ENCODE assay signal across 26 cellular contexts in genomic region chrX:40459576-40460158, GRCh38.
A peak's percentile ranks its signal among the peaks of the same experiment; 100 is the strongest.
DNase-seq lines count a peak whose midpoint lies in the region.
"Had no signal": no experiment of that assay in that cellular context is flagged by ENCODE, and none has a peak within 500 bp of the region (broad histone marks: within the 10 kb centered on the region; RNA-seq: fewer than 3 reads in every experiment).

No MANE protein-coding gene starts in this region.

- CTCF ChIA-PET in CD4-positive, alpha-beta memory T cell (lab: Charles Lee; ENCODE audit: partially characterized antibody) = interaction anchor here (0.5 kb wide), 1 partner anchor 74 kb away, joined by 5 read pairs; no protein-coding TSS in a partner anchor
- CTCF ChIA-PET in activated CD4-positive, alpha-beta memory T cell treated with anti-CD3 and anti-CD28 coated beads for 36 hours (lab: Charles Lee) = no interaction called here

- H3K4me3 ChIP-seq in CD4-positive, alpha-beta memory T cell (ENCODE audit: low read length in 2 of 2) = no peak overlapping the region
- H3K4me3 ChIP-seq: A549, ascending aorta, left lung, upper lobe of right lung had no signal

- POLR2A ChIA-PET in CD4-positive, alpha-beta memory T cell (lab: Charles Lee; ENCODE audit: partially characterized antibody) = no interaction called here
- POLR2A ChIA-PET in activated CD4-positive, alpha-beta memory T cell treated with anti-CD3 and anti-CD28 coated beads for 36 hours (lab: Charles Lee) = no interaction called here

- no peaks in the 10 kb centered on the region for H3K27me3 Mint-ChIP-seq in CD4-positive, alpha-beta memory T cell
- no peaks in the 10 kb centered on the region for H3K27me3 Mint-ChIP-seq in activated CD4-positive, alpha-beta memory T cell treated with anti-CD3 and anti-CD28 coated beads for 36 hours

- H3K27me3 ChIP-seq in CD4-positive, alpha-beta memory T cell (ENCODE audit: insufficient read depth, low read length) = no peaks in the 10 kb centered on the region
- H3K27me3 ChIP-seq: ascending aorta, left lung, upper lobe of right lung had no signal

- no peak overlapping the region for H3K4me3 Mint-ChIP-seq in CD4-positive, alpha-beta memory T cell
- no peak overlapping the region for H3K4me3 Mint-ChIP-seq in activated CD4-positive, alpha-beta memory T cell treated with anti-CD3 and anti-CD28 coated beads for 36 hours
- H3K4me3 Mint-ChIP-seq: stimulated activated naive CD8-positive, alpha-beta T cell treated with anti-CD3 and anti-CD28 coated beads, Interleukin-15, Interleukin-2, amounts not matched to agents 100 ng/mL and 50 ng/mL, for 24 hours; T-helper 1 cell treated with Interleukin-12 subunit alpha and Interleukin-12 subunit beta and Interleukin-4 antibody, amounts not matched to agents 30 μg/mL and 1 μg/mL, for 36 hours had no signal

- intact Hi-C loops in CD4-positive, alpha-beta memory T cell (cut with micrococcal nuclease) = loop anchor here (10.0 kb wide), 1 partner anchor 645 kb away; no protein-coding TSS in a partner anchor
- intact Hi-C loops in activated CD4-positive, alpha-beta memory T cell treated with anti-CD3 and anti-CD28 coated beads for 36 hours (cut with micrococcal nuclease) = no loop called here

- H3K27ac Mint-ChIP-seq in CD4-positive, alpha-beta memory T cell = no peak overlapping the region
- H3K27ac Mint-ChIP-seq in activated CD4-positive, alpha-beta memory T cell treated with anti-CD3 and anti-CD28 coated beads for 36 hours = no peak overlapping the region
- H3K27ac Mint-ChIP-seq: stimulated activated naive CD8-positive, alpha-beta T cell treated with anti-CD3 and anti-CD28 coated beads, Interleukin-15, Interleukin-2, amounts not matched to agents 100 ng/mL and 50 ng/mL, for 24 hours; T-helper 1 cell treated with Interleukin-12 subunit alpha and Interleukin-12 subunit beta and Interleukin-4 antibody, amounts not matched to agents 30 μg/mL and 1 μg/mL, for 36 hours had no signal

- no peaks in the 10 kb centered on the region for H3K4me1 Mint-ChIP-seq in CD4-positive, alpha-beta memory T cell
- H3K4me1 Mint-ChIP-seq in activated CD4-positive, alpha-beta memory T cell treated with anti-CD3 and anti-CD28 coated beads for 36 hours (ENCODE audit: low read depth) = no peaks in the 10 kb centered on the region

- DNase-seq in ELF-1 (ENCODE audit: low read depth, low spot score) (peak; percentile 86), anterior cingulate cortex (lab: John Stamatoyannopoulos, UW) (peak in 53 of 58 donors; percentile 2 to 84 (median 54)), hypothalamus (lab: John Stamatoyannopoulos, UW) (peak in 41 of 51 donors; percentile 2 to 80 (median 36)), occipital lobe (lab: John Stamatoyannopoulos, UW) (peak; percentile 3), Kasumi-1 (lab: John Stamatoyannopoulos, UW) (no peak), hepatic stellate cell (ENCODE audit: low spot score) (no peak)
- no peak for DNase-seq in CD4-positive, alpha-beta memory T cell
- no peak for DNase-seq in activated CD4-positive, alpha-beta memory T cell treated with anti-CD3 and anti-CD28 coated beads for 36 hours
- DNase-seq: activated CD4-positive, alpha-beta T cell treated with anti-CD3 and anti-CD28 coated beads, Interleukin-2, amount 50 U/mL, for 48 hours; activated naive CD4-positive, alpha-beta T cell treated with Interleukin-2 at 50 U/mL for 16 hours; activated T-cell treated with anti-CD3 and anti-CD28 coated beads for 4 hours; cerebellar nuclear complex; DMS 273 treated with DMSO at 0.1 percent for 48 hours; GF-D8; HCEC 1CT; left lung; NCI-H1105 treated with DMSO at 0.1 percent for 48 hours; NCI-H69; SHP77; stimulated activated CD4-positive, alpha-beta T cell treated with anti-CD3 and anti-CD28 coated beads, Interleukin-1b, Interleukin-23, amount 100 ng/mL, for 48 hours; upper lobe of right lung had no signal

- no peaks in the 10 kb centered on the region for H3K4me1 ChIP-seq in CD4-positive, alpha-beta memory T cell (ENCODE audit: insufficient read depth, low read length)
- H3K4me1 ChIP-seq: A549, ascending aorta, left lung, upper lobe of right lung had no signal

- no peaks in the 10 kb centered on the region for H3K36me3 Mint-ChIP-seq in CD4-positive, alpha-beta memory T cell
- no peaks in the 10 kb centered on the region for H3K36me3 Mint-ChIP-seq in activated CD4-positive, alpha-beta memory T cell treated with anti-CD3 and anti-CD28 coated beads for 36 hours

- no peaks in the 10 kb centered on the region for H3K9me3 ChIP-seq in CD4-positive, alpha-beta memory T cell (ENCODE audit: control insufficient read depth in 1 of 2, low read length in 2 of 2)
- H3K9me3 ChIP-seq: A549, ascending aorta, left lung, upper lobe of right lung had no signal

- H3K27ac ChIP-seq in CD4-positive, alpha-beta memory T cell (ENCODE audit: low read depth, low read length) = no peak overlapping the region
- H3K27ac ChIP-seq: A549, ascending aorta, C4-2B, left lung, upper lobe of right lung had no signal

- no peaks in the 10 kb centered on the region for H3K36me3 ChIP-seq in CD4-positive, alpha-beta memory T cell (ENCODE audit: insufficient read depth, low read length)
- H3K36me3 ChIP-seq: ascending aorta, left lung, upper lobe of right lung had no signal

- H3K9me3 Mint-ChIP-seq in CD4-positive, alpha-beta memory T cell = peaks cover 0 to 3% (median 0%) of the 10 kb centered on the region in 8 donors
- H3K9me3 Mint-ChIP-seq in activated CD4-positive, alpha-beta memory T cell treated with anti-CD3 and anti-CD28 coated beads for 36 hours = peaks cover 4% of the 10 kb centered on the region
- H3K9me3 Mint-ChIP-seq: stimulated activated naive CD8-positive, alpha-beta T cell treated with anti-CD3 and anti-CD28 coated beads, Interleukin-15, Interleukin-2, amounts not matched to agents 100 ng/mL and 50 ng/mL, for 24 hours had no signal

Comparison
In these comparisons a context has a peak if more than half of its experiments do, and no peak if none do; other contexts are left out.
1. DNase-seq: peak in ELF-1 (single experiment), anterior cingulate cortex (53 of 58), hypothalamus (41 of 51) and occipital lobe (single experiment); none in Kasumi-1 (0 of 2), CD4-positive, alpha-beta memory T cell (0 of 5), hepatic stellate cell (single experiment) and activated CD4-positive, alpha-beta memory T cell treated with anti-CD3 and anti-CD28 coated beads for 36 hours (single experiment).